Comparison of ENCODE assay signal across 1 cellular context in the genomic region with DNA sequence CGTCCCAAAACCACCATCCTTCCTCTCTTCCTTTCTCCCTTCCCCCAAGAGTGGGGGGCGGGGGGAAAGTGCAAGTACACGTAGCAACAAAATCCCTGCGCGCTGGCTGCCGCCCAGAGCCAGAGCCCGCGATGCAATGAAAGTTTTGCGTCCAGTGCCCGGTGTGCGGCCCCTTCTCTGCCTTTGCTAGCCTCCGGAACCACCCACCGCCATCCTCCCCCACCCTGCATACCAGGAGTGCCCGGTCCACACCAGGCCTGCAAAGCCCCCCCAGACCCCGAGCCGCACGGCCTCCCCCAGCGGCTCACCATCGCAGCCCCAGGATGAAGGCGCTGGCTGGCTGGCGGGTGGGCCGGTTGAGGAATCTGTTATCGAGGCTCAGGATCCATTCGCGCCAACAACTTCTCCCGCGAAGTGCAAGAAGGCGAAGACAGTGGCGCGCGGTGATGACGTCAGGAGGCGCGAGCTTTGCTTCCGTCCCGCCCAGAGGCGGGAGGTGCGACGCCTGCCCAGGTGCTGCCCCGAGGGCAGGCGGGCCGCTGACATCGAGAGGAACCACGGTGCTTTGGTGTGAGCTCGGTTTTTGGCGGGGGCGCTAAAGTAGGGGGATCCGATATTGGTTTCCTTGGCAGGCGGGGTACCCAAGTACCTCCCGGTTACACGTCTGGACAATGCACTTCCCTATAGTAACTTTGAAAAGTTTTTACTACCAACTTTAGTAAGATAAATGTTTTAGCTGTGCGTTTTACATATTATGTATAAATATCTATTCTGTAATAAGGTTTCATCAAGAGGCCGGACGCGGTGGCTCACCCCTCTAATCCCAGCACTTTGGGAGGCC.
TF ChIP-seq lines count a peak whose summit lies in the region.

A gene with protein sequence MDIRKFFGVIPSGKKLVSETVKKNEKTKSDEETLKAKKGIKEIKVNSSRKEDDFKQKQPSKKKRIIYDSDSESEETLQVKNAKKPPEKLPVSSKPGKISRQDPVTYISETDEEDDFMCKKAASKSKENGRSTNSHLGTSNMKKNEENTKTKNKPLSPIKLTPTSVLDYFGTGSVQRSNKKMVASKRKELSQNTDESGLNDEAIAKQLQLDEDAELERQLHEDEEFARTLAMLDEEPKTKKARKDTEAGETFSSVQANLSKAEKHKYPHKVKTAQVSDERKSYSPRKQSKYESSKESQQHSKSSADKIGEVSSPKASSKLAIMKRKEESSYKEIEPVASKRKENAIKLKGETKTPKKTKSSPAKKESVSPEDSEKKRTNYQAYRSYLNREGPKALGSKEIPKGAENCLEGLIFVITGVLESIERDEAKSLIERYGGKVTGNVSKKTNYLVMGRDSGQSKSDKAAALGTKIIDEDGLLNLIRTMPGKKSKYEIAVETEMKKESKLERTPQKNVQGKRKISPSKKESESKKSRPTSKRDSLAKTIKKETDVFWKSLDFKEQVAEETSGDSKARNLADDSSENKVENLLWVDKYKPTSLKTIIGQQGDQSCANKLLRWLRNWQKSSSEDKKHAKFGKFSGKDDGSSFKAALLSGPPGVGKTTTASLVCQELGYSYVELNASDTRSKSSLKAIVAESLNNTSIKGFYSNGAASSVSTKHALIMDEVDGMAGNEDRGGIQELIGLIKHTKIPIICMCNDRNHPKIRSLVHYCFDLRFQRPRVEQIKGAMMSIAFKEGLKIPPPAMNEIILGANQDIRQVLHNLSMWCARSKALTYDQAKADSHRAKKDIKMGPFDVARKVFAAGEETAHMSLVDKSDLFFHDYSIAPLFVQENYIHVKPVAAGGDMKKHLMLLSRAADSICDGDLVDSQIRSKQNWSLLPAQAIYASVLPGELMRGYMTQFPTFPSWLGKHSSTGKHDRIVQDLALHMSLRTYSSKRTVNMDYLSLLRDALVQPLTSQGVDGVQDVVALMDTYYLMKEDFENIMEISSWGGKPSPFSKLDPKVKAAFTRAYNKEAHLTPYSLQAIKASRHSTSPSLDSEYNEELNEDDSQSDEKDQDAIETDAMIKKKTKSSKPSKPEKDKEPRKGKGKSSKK (minus strand): TSS at position 432 of the 841 bp plus-strand sequence. CDS start 121 bp downstream, at position 311.

TF ChIP-seq in HepG2, 621 proteins besides CTCF, POLR2A, EP300 and RAD21 (continued from another document and continues in another):
- TF ChIP-seq, protein P1, sequence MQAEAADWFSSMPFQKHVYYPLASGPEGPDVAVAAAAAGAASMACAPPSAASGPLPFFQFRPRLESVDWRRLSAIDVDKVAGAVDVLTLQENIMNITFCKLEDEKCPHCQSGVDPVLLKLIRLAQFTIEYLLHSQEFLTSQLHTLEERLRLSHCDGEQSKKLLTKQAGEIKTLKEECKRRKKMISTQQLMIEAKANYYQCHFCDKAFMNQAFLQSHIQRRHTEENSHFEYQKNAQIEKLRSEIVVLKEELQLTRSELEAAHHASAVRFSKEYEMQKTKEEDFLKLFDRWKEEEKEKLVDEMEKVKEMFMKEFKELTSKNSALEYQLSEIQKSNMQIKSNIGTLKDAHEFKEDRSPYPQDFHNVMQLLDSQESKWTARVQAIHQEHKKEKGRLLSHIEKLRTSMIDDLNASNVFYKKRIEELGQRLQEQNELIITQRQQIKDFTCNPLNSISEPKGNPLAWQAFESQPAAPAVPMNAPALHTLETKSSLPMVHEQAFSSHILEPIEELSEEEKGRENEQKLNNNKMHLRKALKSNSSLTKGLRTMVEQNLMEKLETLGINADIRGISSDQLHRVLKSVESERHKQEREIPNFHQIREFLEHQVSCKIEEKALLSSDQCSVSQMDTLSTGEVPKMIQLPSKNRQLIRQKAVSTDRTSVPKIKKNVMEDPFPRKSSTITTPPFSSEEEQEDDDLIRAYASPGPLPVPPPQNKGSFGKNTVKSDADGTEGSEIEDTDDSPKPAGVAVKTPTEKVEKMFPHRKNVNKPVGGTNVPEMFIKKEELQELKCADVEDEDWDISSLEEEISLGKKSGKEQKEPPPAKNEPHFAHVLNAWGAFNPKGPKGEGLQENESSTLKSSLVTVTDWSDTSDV (CRISPR knock-in tag; IDR thresholded peaks at IDR 0.05) = peak; percentile 94
- TF ChIP-seq DPF2 (CRISPR knock-in tag; IDR thresholded peaks at IDR 0.05; ENCODE audit: borderline replicate concordance, low read depth) = peak; percentile 68; the same call in 1 of the 2 replicates
- TF ChIP-seq, protein P2, sequence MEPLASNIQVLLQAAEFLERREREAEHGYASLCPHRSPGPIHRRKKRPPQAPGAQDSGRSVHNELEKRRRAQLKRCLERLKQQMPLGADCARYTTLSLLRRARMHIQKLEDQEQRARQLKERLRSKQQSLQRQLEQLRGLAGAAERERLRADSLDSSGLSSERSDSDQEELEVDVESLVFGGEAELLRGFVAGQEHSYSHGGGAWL (CRISPR knock-in tag; IDR thresholded peaks at IDR 0.05) = peak; percentile 99
- no peak for TF ChIP-seq MYNN (CRISPR knock-in tag; IDR thresholded peaks at IDR 0.05; ENCODE audit: low read depth)
- peak; percentile 96 for TF ChIP-seq KLF6 (CRISPR knock-in tag; IDR thresholded peaks at IDR 0.05)
- TF ChIP-seq, protein P3, sequence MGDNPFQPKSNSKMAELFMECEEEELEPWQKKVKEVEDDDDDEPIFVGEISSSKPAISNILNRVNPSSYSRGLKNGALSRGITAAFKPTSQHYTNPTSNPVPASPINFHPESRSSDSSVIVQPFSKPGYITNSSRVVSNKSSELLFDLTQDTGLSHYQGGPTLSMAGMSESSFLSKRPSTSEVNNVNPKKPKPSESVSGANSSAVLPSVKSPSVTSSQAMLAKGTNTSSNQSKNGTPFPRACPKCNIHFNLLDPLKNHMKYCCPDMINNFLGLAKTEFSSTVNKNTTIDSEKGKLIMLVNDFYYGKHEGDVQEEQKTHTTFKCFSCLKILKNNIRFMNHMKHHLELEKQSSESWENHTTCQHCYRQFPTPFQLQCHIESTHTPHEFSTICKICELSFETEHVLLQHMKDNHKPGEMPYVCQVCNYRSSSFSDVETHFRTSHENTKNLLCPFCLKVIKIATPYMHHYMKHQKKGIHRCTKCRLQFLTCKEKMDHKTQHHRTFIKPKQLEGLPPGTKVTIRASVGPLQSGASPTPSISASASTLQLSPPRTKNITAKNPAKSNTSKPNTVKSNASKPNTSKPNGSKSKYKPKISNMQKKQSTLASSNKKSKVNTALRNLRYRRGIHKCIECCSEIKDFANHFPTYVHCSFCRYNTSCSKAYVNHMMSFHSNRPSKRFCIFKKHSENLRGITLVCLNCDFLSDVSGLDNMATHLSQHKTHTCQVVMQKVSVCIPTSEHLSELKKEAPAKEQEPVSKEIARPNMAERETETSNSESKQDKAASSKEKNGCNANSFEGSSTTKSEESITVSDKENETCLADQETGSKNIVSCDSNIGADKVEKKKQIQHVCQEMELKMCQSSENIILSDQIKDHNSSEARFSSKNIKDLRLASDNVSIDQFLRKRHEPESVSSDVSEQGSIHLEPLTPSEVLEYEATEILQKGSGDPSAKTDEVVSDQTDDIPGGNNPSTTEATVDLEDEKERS (CRISPR knock-in tag; IDR thresholded peaks at IDR 0.05) = peak; percentile 98
- TF ChIP-seq, protein P4, sequence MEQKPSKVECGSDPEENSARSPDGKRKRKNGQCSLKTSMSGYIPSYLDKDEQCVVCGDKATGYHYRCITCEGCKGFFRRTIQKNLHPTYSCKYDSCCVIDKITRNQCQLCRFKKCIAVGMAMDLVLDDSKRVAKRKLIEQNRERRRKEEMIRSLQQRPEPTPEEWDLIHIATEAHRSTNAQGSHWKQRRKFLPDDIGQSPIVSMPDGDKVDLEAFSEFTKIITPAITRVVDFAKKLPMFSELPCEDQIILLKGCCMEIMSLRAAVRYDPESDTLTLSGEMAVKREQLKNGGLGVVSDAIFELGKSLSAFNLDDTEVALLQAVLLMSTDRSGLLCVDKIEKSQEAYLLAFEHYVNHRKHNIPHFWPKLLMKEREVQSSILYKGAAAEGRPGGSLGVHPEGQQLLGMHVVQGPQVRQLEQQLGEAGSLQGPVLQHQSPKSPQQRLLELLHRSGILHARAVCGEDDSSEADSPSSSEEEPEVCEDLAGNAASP (CRISPR knock-in tag; IDR thresholded peaks at IDR 0.05; ENCODE audit: borderline replicate concordance) = peak; percentile 83
- no peak for TF ChIP-seq RFX3 (CRISPR knock-in tag; IDR thresholded peaks at IDR 0.05)
- no peak for TF ChIP-seq FOXA1 (IDR thresholded peaks at IDR 0.05)
- TF ChIP-seq FOXA1 (CRISPR knock-in tag; IDR thresholded peaks at IDR 0.05) = peak; percentile 42; the same call in 1 of the 2 replicates
- TF ChIP-seq ESRRA (CRISPR knock-in tag; IDR thresholded peaks at IDR 0.05; ENCODE audit: low read depth) = peak; percentile 78
- TF ChIP-seq, protein P5, sequence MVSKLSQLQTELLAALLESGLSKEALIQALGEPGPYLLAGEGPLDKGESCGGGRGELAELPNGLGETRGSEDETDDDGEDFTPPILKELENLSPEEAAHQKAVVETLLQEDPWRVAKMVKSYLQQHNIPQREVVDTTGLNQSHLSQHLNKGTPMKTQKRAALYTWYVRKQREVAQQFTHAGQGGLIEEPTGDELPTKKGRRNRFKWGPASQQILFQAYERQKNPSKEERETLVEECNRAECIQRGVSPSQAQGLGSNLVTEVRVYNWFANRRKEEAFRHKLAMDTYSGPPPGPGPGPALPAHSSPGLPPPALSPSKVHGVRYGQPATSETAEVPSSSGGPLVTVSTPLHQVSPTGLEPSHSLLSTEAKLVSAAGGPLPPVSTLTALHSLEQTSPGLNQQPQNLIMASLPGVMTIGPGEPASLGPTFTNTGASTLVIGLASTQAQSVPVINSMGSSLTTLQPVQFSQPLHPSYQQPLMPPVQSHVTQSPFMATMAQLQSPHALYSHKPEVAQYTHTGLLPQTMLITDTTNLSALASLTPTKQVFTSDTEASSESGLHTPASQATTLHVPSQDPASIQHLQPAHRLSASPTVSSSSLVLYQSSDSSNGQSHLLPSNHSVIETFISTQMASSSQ (IDR thresholded peaks at IDR 0.05; ENCODE audit: low read depth) = peak; percentile 20; the same call in 1 of the 2 replicates
- TF ChIP-seq, protein P5 (CRISPR knock-in tag; IDR thresholded peaks at IDR 0.05; ENCODE audit: borderline replicate concordance) = peak; percentile 92
- TF ChIP-seq ZNF136 (CRISPR knock-in tag; IDR thresholded peaks at IDR 0.05; ENCODE audit: low read depth) = peak; percentile 98
- TF ChIP-seq SRSF4 (IDR thresholded peaks at IDR 0.05; ENCODE audit: low read depth, low read length, poor library complexity, severe bottlenecking) = no peak
- peak; percentile 96 for TF ChIP-seq TBX2 (CRISPR knock-in tag; IDR thresholded peaks at IDR 0.05; ENCODE audit: borderline replicate concordance)
- TF ChIP-seq ZBTB21 (CRISPR knock-in tag; IDR thresholded peaks at IDR 0.05) = peak; percentile 62; the same call in 1 of the 2 replicates
- no peak for TF ChIP-seq TCF12 (IDR thresholded peaks at IDR 0.05)
- peak; percentile 65; the same call in 1 of the 2 replicates for TF ChIP-seq TCF12 (CRISPR knock-in tag; IDR thresholded peaks at IDR 0.05)
- TF ChIP-seq, protein P6, sequence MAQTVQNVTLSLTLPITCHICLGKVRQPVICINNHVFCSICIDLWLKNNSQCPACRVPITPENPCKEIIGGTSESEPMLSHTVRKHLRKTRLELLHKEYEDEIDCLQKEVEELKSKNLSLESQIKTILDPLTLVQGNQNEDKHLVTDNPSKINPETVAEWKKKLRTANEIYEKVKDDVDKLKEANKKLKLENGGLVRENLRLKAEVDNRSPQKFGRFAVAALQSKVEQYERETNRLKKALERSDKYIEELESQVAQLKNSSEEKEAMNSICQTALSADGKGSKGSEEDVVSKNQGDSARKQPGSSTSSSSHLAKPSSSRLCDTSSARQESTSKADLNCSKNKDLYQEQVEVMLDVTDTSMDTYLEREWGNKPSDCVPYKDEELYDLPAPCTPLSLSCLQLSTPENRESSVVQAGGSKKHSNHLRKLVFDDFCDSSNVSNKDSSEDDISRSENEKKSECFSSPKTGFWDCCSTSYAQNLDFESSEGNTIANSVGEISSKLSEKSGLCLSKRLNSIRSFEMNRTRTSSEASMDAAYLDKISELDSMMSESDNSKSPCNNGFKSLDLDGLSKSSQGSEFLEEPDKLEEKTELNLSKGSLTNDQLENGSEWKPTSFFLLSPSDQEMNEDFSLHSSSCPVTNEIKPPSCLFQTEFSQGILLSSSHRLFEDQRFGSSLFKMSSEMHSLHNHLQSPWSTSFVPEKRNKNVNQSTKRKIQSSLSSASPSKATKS (CRISPR knock-in tag; IDR thresholded peaks at IDR 0.05) = peak; percentile 50; the same call in 1 of the 2 replicates
- TF ChIP-seq, protein P7, sequence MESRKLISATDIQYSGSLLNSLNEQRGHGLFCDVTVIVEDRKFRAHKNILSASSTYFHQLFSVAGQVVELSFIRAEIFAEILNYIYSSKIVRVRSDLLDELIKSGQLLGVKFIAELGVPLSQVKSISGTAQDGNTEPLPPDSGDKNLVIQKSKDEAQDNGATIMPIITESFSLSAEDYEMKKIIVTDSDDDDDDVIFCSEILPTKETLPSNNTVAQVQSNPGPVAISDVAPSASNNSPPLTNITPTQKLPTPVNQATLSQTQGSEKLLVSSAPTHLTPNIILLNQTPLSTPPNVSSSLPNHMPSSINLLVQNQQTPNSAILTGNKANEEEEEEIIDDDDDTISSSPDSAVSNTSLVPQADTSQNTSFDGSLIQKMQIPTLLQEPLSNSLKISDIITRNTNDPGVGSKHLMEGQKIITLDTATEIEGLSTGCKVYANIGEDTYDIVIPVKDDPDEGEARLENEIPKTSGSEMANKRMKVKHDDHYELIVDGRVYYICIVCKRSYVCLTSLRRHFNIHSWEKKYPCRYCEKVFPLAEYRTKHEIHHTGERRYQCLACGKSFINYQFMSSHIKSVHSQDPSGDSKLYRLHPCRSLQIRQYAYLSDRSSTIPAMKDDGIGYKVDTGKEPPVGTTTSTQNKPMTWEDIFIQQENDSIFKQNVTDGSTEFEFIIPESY (CRISPR knock-in tag; IDR thresholded peaks at IDR 0.05) = peak; percentile 72
- no peak for TF ChIP-seq ATM (IDR thresholded peaks at IDR 0.05; ENCODE audit: borderline replicate concordance)
